ENCODE assay signal across 1 cellular context in genomic region chr10:15124190-15124589, GRCh38.
TF ChIP-seq lines count a peak whose summit lies in the region.

No MANE protein-coding gene starts in this region.

TF ChIP-seq in IMR-90, 13 proteins besides CTCF, POLR2A, EP300 and RAD21:
- TF ChIP-seq NFE2L2 (IDR thresholded peaks at IDR 0.05; ENCODE audit: low read depth, low read length), result no peak
- TF ChIP-seq CEBPB (IDR thresholded peaks at IDR 0.05; ENCODE audit: low read depth, low read length), result no peak
- no peak for TF ChIP-seq MAFK (IDR thresholded peaks at IDR 0.05; ENCODE audit: low read depth, low read length)
- TF ChIP-seq USF2 (IDR thresholded peaks at IDR 0.05; ENCODE audit: low read depth, low read length), result no peak
- no peak for TF ChIP-seq RFX5 (IDR thresholded peaks at IDR 0.05; ENCODE audit: low read depth, low read length)
- TF ChIP-seq MAZ (IDR thresholded peaks at IDR 0.05; ENCODE audit: borderline replicate concordance, low read depth, low read length), result no peak
- no peak for TF ChIP-seq MXI1 (IDR thresholded peaks at IDR 0.05; ENCODE audit: borderline replicate concordance, low read depth, low read length)
- TF ChIP-seq RCOR1 (IDR thresholded peaks at IDR 0.05; ENCODE audit: insufficient replicate concordance, low read length), result no peak
- no peak for TF ChIP-seq CHD1 (IDR thresholded peaks at IDR 0.05; ENCODE audit: low read depth, low read length)
- no peak for TF ChIP-seq ELK1 (IDR thresholded peaks at IDR 0.05; ENCODE audit: borderline replicate concordance, low read depth, low read length)
TF ChIP-seq in IMR-90: peak in this region for 0.
